29 cellular contexts compared by ENCODE assay signal in genomic region chr19:38367041-38367440, GRCh38. TPM values are rescaled to one million over a fixed set of nuclear protein-coding genes. Genes with fewer than 3 reads are reported as not detected.
"Had no signal": no experiment of that assay in that cellular context is flagged by ENCODE, and none has a peak within 500 bp of the region (broad histone marks: within the 10 kb centered on the region; RNA-seq: fewer than 3 reads in every experiment).

No MANE protein-coding gene starts in this region.

- H3K4me3 Mint-ChIP-seq: natural killer cell; nephron; neural crest cell; stimulated activated memory B cell treated with anti-CD40 and anti-IgM and Interleukin-4, amounts not matched to agents 10 μg/mL and 1 μg/mL and 100 μg/mL, for 72 hours; stimulated activated naive CD8-positive, alpha-beta T cell treated with anti-CD3 and anti-CD28 coated beads, Interleukin-15, amount 100 ng/mL, for 72 hours had no signal

- H3K27me3 ChIP-seq: pancreas, thyroid gland, upper lobe of left lung, vagina had no signal

- H3K27ac ChIP-seq: pancreas, psoas muscle, skin epidermis, spleen, thoracic aorta, thyroid gland, tibial nerve, upper lobe of left lung, vagina had no signal

- H3K36me3 ChIP-seq: pancreas, spleen, thoracic aorta, thyroid gland, tibial nerve, upper lobe of left lung, vagina had no signal

- H3K4me2 ChIP-seq: smooth muscle cell had no signal

- H3K4me1 Mint-ChIP-seq: nephron, neural crest cell had no signal

- H3K27ac Mint-ChIP-seq: natural killer cell; nephron; stimulated activated memory B cell treated with anti-CD40 and anti-IgM and Interleukin-4, amounts not matched to agents 10 μg/mL and 1 μg/mL and 100 μg/mL, for 72 hours had no signal

- FAIRE-seq: pancreas, urothelium cell line had no signal

- DNase-seq: naive thymus-derived CD4-positive, alpha-beta T cell; natural killer cell; occipital lobe; pancreas; psoas muscle; right cardiac atrium; spleen; stimulated activated CD4-positive, alpha-beta T cell treated with anti-CD3 and anti-CD28 coated beads, Interleukin-12 subunit alpha, Interleukin-12 subunit beta, amount 100 ng/mL, for 4 hours; stimulated activated CD4-positive, alpha-beta T cell treated with anti-CD3 and anti-CD28 coated beads, Interleukin-1b, Interleukin-23, amount 100 ng/mL, for 48 hours; stimulated activated CD4-positive, alpha-beta T cell treated with anti-CD3 and anti-CD28 coated beads, Interleukin-4, amount 100 ng/mL, for 1 hour; stimulated activated CD4-positive, alpha-beta T cell treated with anti-CD3 and anti-CD28 coated beads, Interleukin-4, amount 100 ng/mL, for 4 hours; stimulated activated CD8-positive, alpha-beta memory T cell treated with anti-CD3 and anti-CD28 coated beads, Interleukin-4, amount 100 ng/mL, for 48 hours; stimulated activated naive CD4-positive, alpha-beta T cell; stimulated activated naive CD8-positive, alpha-beta T cell treated with anti-CD3 and anti-CD28 coated beads, Interleukin-15, amount 100 ng/mL, for 72 hours; stimulated activated naive CD8-positive, alpha-beta T cell treated with anti-CD3 and anti-CD28 coated beads, Interleukin-15, Interleukin-2, amounts not matched to agents 100 U/mL and 50 U/mL, for 24 hours; substantia nigra; thyroid gland; trophoblast cell; upper lobe of left lung had no signal

- H3K36me3 Mint-ChIP-seq: natural killer cell; stimulated activated memory B cell treated with anti-CD40 and anti-IgM and Interleukin-4, amounts not matched to agents 10 μg/mL and 1 μg/mL and 100 μg/mL, for 72 hours had no signal

- H3K4me3 ChIP-seq: pancreas, psoas muscle, skin epidermis, smooth muscle cell, spleen, thoracic aorta, thyroid gland, tibial nerve, upper lobe of left lung, vagina had no signal

- H3K9me3 ChIP-seq: pancreas, psoas muscle, spleen, thoracic aorta, thyroid gland, tibial nerve, upper lobe of left lung, vagina had no signal

- H3K4me1 ChIP-seq: pancreas had no signal

- H3K9me3 Mint-ChIP-seq: naive thymus-derived CD4-positive, alpha-beta T cell; natural killer cell; nephron; neural crest cell; stimulated activated memory B cell treated with anti-CD40 and anti-IgM and Interleukin-4, amounts not matched to agents 10 μg/mL and 1 μg/mL and 100 μg/mL, for 72 hours; stimulated activated naive CD8-positive, alpha-beta T cell treated with anti-CD3 and anti-CD28 coated beads, Interleukin-15, amount 100 ng/mL, for 72 hours had no signal

- ATAC-seq: naive thymus-derived CD4-positive, alpha-beta T cell; natural killer cell; pancreas; psoas muscle; sciatic nerve; stimulated activated memory B cell treated with anti-CD40 and anti-IgM and Interleukin-4, amounts not matched to agents 10 μg/mL and 1 μg/mL and 100 μg/mL, for 72 hours; stimulated activated naive CD8-positive, alpha-beta T cell treated with anti-CD3 and anti-CD28 coated beads, Interleukin-15, amount 100 ng/mL, for 72 hours; stimulated activated naive CD8-positive, alpha-beta T cell treated with anti-CD3 and anti-CD28 coated beads, Interleukin-15, Interleukin-2, amounts not matched to agents 100 U/mL and 50 U/mL, for 24 hours had no signal

RNA-seq across cellular contexts. Expression of gene GGN, which starts 20.8 kb away (rescaled TPM):
- total RNA-seq: natural killer cell, spleen, tibial nerve, vagina had no signal
- polyA plus RNA-seq: naive thymus-derived CD4-positive, alpha-beta T cell had no signal

RNA-seq across cellular contexts. Expression of gene CATSPERG, which starts 31.4 kb away (rescaled TPM):
- total RNA-seq: smooth muscle cell had no signal
